7 cellular contexts compared by ENCODE assay signal in the genomic region with DNA sequence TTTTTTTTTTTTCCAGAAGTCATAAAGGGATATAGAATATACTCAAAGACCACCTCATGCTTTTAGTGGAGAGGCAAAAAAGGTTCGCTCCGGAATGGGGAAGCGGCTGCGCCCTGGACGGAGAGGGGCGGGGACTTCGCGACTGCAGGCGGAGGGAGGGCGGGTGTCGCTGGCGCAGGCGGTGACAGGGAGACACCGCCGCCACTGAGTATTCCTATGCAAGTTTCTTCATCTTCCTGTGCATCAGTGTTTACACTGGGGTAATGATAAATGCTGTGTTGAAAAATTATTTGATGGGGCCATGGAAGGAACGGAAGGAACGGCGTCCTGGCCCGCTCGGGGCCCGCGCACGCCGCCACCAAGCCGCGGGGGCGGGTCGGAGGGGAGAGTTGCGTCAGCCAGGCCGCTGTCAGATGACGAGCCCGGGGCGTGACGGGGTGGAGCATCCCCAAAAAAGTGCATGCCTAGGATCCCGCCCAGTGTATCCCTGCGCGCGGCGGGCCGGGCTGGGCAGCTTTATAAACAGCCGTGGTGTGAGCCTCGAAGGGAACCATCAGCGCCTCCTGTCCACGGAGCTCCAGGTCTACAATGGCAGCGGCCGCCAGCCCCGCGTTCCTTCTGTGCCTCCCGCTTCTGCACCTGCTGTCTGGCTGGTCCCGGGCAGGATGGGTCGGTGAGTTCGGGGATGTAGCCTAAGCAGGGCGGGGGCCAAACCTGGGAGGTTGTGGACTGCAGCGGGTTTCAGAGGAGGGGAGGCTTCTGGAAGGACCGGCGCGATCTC. TPM values are rescaled to one million over a fixed set of nuclear protein-coding genes. Genes with fewer than 3 reads are reported as not detected.
DNase-seq lines count a peak whose midpoint lies in the region; ATAC-seq and TF ChIP-seq lines count a peak whose summit lies in the region.

A gene with protein sequence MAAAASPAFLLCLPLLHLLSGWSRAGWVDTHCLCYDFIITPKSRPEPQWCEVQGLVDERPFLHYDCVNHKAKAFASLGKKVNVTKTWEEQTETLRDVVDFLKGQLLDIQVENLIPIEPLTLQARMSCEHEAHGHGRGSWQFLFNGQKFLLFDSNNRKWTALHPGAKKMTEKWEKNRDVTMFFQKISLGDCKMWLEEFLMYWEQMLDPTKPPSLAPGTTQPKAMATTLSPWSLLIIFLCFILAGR (plus strand): TSS at position 482 of the 781 bp plus-strand sequence. CDS start 107 bp downstream, at position 589.

- no peak within 1 kb of the TSS for H3K27ac ChIP-seq in HUES64 (ENCODE audit: low read depth, low read length)

- H3K27ac Mint-ChIP-seq in natural killer cell: peak within 1 kb of the TSS; percentile 66 to 86
- H3K27ac Mint-ChIP-seq in stimulated activated naive B cell treated with anti-CD40 and anti-IgM and Interleukin-4, amounts not matched to agents 10 μg/mL and 1 μg/mL and 100 μg/mL, for 72 hours: peak within 1 kb of the TSS; percentile 94

- TF ChIP-seq CTCF in fibroblast of mammary gland (conservative IDR thresholded peaks at IDR 0.05; ENCODE audit: control insufficient read depth, insufficient read depth, low read depth, low read length) (no peak), natural killer cell (IDR thresholded peaks at IDR 0.05) (no peak)

- H3K4me1 ChIP-seq in HUES64 (ENCODE audit: insufficient read depth, low read length): 0 out of 2 replicates have a peak, but pooled peaks cover 5% of the 10 kb centered on the region

- intact Hi-C loops in natural killer cell (cut with micrococcal nuclease): loop anchor here (2.0 to 5.0 kb wide), 2 partner anchors 23 to 39 kb away; no protein-coding TSS in a partner anchor

- H3K9me3 ChIP-seq in HUES64 (ENCODE audit: insufficient read depth, low read depth, low read length): no peaks in the 10 kb centered on the region

- peak; percentile 72 for DNase-seq in OCI-M2 (lab: John Stamatoyannopoulos, UW; ENCODE audit: unreplicated experiment)
- DNase-seq in activated T-cell treated with anti-CD3 and anti-CD28 coated beads, Interleukin-2, amount 50 U/mL, for 48 hours: peak; percentile 86 to 88
- peak; percentile 86 for DNase-seq in fibroblast of mammary gland (ENCODE audit: low read depth)
- peak; percentile 59 for DNase-seq in natural killer cell
- peak; percentile 69 for DNase-seq in stimulated activated naive B cell treated with anti-CD40 and anti-IgM and Interleukin-4, amounts not matched to agents 10 μg/mL and 1 μg/mL and 100 μg/mL, for 72 hours

- H3K4me1 Mint-ChIP-seq in natural killer cell: peaks cover 24 to 32% of the 10 kb centered on the region in 2 donors
- peaks cover 30 to 38% of the 10 kb centered on the region in 2 donors for H3K4me1 Mint-ChIP-seq in stimulated activated naive B cell treated with anti-CD40 and anti-IgM and Interleukin-4, amounts not matched to agents 10 μg/mL and 1 μg/mL and 100 μg/mL, for 72 hours

- no peaks in the 10 kb centered on the region for H3K9me3 Mint-ChIP-seq in natural killer cell
- H3K9me3 Mint-ChIP-seq in stimulated activated naive B cell treated with anti-CD40 and anti-IgM and Interleukin-4, amounts not matched to agents 10 μg/mL and 1 μg/mL and 100 μg/mL, for 72 hours: no peaks in the 10 kb centered on the region

- H3K9ac ChIP-seq in HUES64 (ENCODE audit: low read depth, low read length): peak within 1 kb of the TSS; percentile 82

- peak within 1 kb of the TSS; percentile 96 for H3K4me3 Mint-ChIP-seq in natural killer cell
- peak within 1 kb of the TSS; percentile 91 to 93 for H3K4me3 Mint-ChIP-seq in stimulated activated naive B cell treated with anti-CD40 and anti-IgM and Interleukin-4, amounts not matched to agents 10 μg/mL and 1 μg/mL and 100 μg/mL, for 72 hours

- no peaks in the 10 kb centered on the region for H3K36me3 Mint-ChIP-seq in natural killer cell
- H3K36me3 Mint-ChIP-seq in stimulated activated naive B cell treated with anti-CD40 and anti-IgM and Interleukin-4, amounts not matched to agents 10 μg/mL and 1 μg/mL and 100 μg/mL, for 72 hours: peaks cover 5 to 6% of the 10 kb centered on the region in 2 donors

- peaks cover 72 to 90% of the 10 kb centered on the region in 2 donors for H3K27me3 Mint-ChIP-seq in natural killer cell (ENCODE audit: low read depth in 2 of 2)
- peaks cover 76 to 95% of the 10 kb centered on the region in 2 donors for H3K27me3 Mint-ChIP-seq in stimulated activated naive B cell treated with anti-CD40 and anti-IgM and Interleukin-4, amounts not matched to agents 10 μg/mL and 1 μg/mL and 100 μg/mL, for 72 hours

- ATAC-seq in GM18511 (IDR thresholded peaks at IDR 0.05; ENCODE audit: unreplicated experiment): peak; percentile 65
- ATAC-seq in natural killer cell: peak; percentile 68 to 78 (median 74)
- ATAC-seq in stimulated activated naive B cell treated with anti-CD40 and anti-IgM and Interleukin-4, amounts not matched to agents 10 μg/mL and 1 μg/mL and 100 μg/mL, for 72 hours (replicated peaks): peak; percentile 72 to 78

- H3K27me3 ChIP-seq in HUES64 (ENCODE audit: insufficient read depth, low read length): peaks cover 98% of the 10 kb centered on the region

- under 1% methylated on average over 57 of the region's 57 CpGs for WGBS in HUES64

- H3K36me3 ChIP-seq in HUES64 (ENCODE audit: insufficient read depth, low read length): no peaks in the 10 kb centered on the region

- peak within 1 kb of the TSS; percentile 83 for H3K4me3 ChIP-seq in HUES64 (ENCODE audit: low read length)
- peak within 1 kb of the TSS; percentile 62 for H3K4me3 ChIP-seq in fibroblast of mammary gland (ENCODE audit: control insufficient read depth, low read depth, low read length)

RNA-seq across cellular contexts. Expression of the gene that starts here (rescaled TPM):
- 0.20 TPM for polyA plus RNA-seq in HUES64 (2013, experiment 1 of 2)
- 0.76 TPM for polyA plus RNA-seq in HUES64 (2013, experiment 2 of 2)
- under 1 TPM in 2 of 3 donors, not detected in 1; 0.18 to 0.23 TPM for total RNA-seq in natural killer cell

Comparison
In these comparisons a context has a peak if more than half of its experiments do, and no peak if none do; other contexts are left out.
1. Peak in DNase-seq and ATAC-seq in natural killer cell; RNA of the gene not detected or under 1 TPM.